34 cellular contexts compared by ENCODE assay signal in the genomic region with DNA sequence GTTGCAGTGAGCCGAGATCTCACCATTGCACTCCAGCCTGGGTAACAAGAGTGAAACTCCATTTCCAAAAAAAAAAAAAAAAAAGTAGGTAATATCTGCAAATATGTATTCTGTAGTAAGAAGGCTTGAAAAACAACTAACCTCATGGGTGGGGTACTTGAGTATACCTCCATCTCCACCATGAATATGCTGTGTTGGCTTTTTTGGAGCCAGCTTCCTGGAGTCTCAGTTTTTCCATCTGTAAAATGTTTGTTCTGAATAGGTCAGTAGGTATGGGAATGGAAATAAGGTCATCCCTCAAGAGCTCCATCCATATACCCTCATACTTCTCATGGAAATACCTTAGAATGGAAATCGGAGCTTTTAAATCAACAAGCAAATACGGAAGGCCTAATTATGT.
"Had no signal": no experiment of that assay in that cellular context is flagged by ENCODE, and none has a peak within 500 bp of the region (broad histone marks: within the 10 kb centered on the region; RNA-seq: fewer than 3 reads in every experiment).

No MANE protein-coding gene starts in this region.

- H3K4me3 ChIP-seq: adrenal gland, ascending aorta, body of pancreas, breast epithelium, cardiac muscle cell had no signal

- H3K27me3 ChIP-seq: adrenal gland, ascending aorta, body of pancreas, brain microvascular endothelial cell, breast epithelium, cardiac muscle cell had no signal

- H3K4me1 ChIP-seq: adrenal gland, ascending aorta, body of pancreas, breast epithelium had no signal

- H3K9me3 ChIP-seq: adrenal gland, ascending aorta, body of pancreas, breast epithelium had no signal

- ATAC-seq: activated naive CD4-positive, alpha-beta T cell treated with anti-CD3 and anti-CD28 coated beads, Interleukin-2, amount 50 U/mL, for 72 hours; activated naive CD8-positive, alpha-beta T cell treated with anti-CD3 and anti-CD28 coated beads, Interleukin-2, amount 50 U/mL, for 24 hours; activated T-cell treated with anti-CD3 and anti-CD28 coated beads, Interleukin-2, amount 50 U/mL, for 4 hours; activated T-cell treated with anti-CD3 and anti-CD28 coated beads, Interleukin-2, amount 50 U/mL, for 72 hours; activated T-helper 17 cell treated with anti-CD3 and anti-CD28 coated beads, Interleukin-2, amount 50 U/mL, for 72 hours; body of pancreas had no signal

- FAIRE-seq: astrocyte, bronchial epithelial cell had no signal

- H3K27ac ChIP-seq: adrenal gland, ascending aorta, body of pancreas, brain microvascular endothelial cell, breast epithelium, cardiac muscle cell had no signal

- H3K36me3 ChIP-seq: adrenal gland, ascending aorta, brain microvascular endothelial cell, breast epithelium, cardiac muscle cell had no signal

- DNase-seq: activated effector memory CD4-positive, alpha-beta T cell treated with anti-CD3 and anti-CD28 coated beads, Interleukin-2, amount 50 U/mL, for 16 hours; activated effector memory CD4-positive, alpha-beta T cell treated with Interleukin-2 at 50 U/mL for 16 hours; activated gamma-delta T cell; activated gamma-delta T cell treated with Interleukin-2 at 50 U/mL for 16 hours; activated naive CD4-positive, alpha-beta T cell; activated naive CD4-positive, alpha-beta T cell treated with anti-CD3 and anti-CD28 coated beads for 36 hours; activated naive CD4-positive, alpha-beta T cell treated with anti-CD3 and anti-CD28 coated beads, Interleukin-2, amount 10 ng/mL, durations not matched to agents 7 days and 5 days; activated naive CD4-positive, alpha-beta T cell treated with anti-CD3 and anti-CD28 coated beads, Interleukin-2, amount 50 U/mL, for 16 hours; activated naive CD4-positive, alpha-beta T cell treated with Interleukin-2 at 50 U/mL for 16 hours; activated naive CD8-positive, alpha-beta T cell treated with anti-CD3 and anti-CD28 coated beads for 36 hours; activated naive CD8-positive, alpha-beta T cell treated with anti-CD3 and anti-CD28 coated beads, Interleukin-2, amount 10 ng/mL, durations not matched to agents 7 days and 5 days; activated naive CD8-positive, alpha-beta T cell treated with anti-CD3 and anti-CD28 coated beads, Interleukin-2, amount 50 U/mL, for 24 hours; activated T-cell treated with anti-CD3 and anti-CD28 coated beads, Interleukin-2, amount 50 U/mL, for 1 hour; activated T-cell treated with anti-CD3 and anti-CD28 coated beads, Interleukin-2, amount 50 U/mL, for 24 hours; activated T-cell treated with anti-CD3 and anti-CD28 coated beads, Interleukin-2, amount 50 U/mL, for 4 hours; activated T-cell treated with anti-CD3 and anti-CD28 coated beads, Interleukin-2, amount 50 U/mL, for 48 hours; activated T-cell treated with anti-CD3 and anti-CD28 coated beads, Interleukin-2, amount 50 U/mL, for 72 hours; adrenal gland; amniotic stem cell; amygdala; anterior cingulate cortex; aorta; body of pancreas; brain microvascular endothelial cell; caudate nucleus; central memory CD4-positive, alpha-beta T cell; cerebellar nuclear complex had no signal
